1 cellular context compared by ENCODE assay signal in the genomic region with DNA sequence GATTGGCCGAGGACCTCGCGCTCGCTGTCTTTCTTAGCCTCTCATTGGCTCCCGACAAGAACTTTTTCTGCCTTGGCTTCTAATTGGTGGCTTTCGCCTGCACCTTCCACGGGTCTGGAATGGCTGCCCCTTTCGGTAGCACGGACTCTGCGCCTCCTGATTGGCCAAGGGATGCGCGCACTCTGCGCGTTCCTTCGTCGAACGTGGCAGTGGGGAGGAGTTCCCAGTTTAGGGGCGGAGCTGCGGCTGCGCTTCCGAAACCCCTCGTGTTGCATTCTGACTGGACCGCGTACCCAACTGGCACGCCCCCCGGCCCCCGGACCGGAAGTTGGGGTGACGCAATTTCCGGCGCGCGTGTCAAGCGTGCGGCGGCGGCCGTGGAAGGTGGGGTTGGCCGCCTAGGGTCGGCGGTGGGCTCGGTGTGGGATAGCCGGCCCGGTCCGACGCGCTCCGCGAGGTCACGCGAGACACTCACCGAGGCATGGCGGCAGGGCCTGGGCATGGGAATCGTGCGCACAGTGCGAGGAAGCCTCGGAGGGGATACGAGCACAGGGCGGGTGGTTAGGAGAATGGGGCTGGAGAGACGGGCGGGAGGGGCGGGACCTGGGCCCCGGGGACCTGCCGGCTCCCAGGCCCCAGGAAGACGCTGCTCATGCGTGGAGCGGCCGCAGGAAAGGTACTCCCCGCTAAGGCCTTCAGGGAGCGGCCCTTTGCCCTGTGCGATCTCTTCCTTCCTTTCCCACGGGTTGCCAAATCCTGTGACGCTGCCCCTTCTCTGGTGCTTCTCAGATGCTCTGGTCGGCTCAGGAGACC.
A peak's percentile ranks its signal among the peaks of the same experiment; 100 is the strongest.
TF ChIP-seq lines count a peak whose summit lies in the region.

No MANE protein-coding gene starts in this region.

TF ChIP-seq in H1, 55 proteins besides CTCF, POLR2A, EP300 and RAD21:
- TF ChIP-seq, protein P1, sequence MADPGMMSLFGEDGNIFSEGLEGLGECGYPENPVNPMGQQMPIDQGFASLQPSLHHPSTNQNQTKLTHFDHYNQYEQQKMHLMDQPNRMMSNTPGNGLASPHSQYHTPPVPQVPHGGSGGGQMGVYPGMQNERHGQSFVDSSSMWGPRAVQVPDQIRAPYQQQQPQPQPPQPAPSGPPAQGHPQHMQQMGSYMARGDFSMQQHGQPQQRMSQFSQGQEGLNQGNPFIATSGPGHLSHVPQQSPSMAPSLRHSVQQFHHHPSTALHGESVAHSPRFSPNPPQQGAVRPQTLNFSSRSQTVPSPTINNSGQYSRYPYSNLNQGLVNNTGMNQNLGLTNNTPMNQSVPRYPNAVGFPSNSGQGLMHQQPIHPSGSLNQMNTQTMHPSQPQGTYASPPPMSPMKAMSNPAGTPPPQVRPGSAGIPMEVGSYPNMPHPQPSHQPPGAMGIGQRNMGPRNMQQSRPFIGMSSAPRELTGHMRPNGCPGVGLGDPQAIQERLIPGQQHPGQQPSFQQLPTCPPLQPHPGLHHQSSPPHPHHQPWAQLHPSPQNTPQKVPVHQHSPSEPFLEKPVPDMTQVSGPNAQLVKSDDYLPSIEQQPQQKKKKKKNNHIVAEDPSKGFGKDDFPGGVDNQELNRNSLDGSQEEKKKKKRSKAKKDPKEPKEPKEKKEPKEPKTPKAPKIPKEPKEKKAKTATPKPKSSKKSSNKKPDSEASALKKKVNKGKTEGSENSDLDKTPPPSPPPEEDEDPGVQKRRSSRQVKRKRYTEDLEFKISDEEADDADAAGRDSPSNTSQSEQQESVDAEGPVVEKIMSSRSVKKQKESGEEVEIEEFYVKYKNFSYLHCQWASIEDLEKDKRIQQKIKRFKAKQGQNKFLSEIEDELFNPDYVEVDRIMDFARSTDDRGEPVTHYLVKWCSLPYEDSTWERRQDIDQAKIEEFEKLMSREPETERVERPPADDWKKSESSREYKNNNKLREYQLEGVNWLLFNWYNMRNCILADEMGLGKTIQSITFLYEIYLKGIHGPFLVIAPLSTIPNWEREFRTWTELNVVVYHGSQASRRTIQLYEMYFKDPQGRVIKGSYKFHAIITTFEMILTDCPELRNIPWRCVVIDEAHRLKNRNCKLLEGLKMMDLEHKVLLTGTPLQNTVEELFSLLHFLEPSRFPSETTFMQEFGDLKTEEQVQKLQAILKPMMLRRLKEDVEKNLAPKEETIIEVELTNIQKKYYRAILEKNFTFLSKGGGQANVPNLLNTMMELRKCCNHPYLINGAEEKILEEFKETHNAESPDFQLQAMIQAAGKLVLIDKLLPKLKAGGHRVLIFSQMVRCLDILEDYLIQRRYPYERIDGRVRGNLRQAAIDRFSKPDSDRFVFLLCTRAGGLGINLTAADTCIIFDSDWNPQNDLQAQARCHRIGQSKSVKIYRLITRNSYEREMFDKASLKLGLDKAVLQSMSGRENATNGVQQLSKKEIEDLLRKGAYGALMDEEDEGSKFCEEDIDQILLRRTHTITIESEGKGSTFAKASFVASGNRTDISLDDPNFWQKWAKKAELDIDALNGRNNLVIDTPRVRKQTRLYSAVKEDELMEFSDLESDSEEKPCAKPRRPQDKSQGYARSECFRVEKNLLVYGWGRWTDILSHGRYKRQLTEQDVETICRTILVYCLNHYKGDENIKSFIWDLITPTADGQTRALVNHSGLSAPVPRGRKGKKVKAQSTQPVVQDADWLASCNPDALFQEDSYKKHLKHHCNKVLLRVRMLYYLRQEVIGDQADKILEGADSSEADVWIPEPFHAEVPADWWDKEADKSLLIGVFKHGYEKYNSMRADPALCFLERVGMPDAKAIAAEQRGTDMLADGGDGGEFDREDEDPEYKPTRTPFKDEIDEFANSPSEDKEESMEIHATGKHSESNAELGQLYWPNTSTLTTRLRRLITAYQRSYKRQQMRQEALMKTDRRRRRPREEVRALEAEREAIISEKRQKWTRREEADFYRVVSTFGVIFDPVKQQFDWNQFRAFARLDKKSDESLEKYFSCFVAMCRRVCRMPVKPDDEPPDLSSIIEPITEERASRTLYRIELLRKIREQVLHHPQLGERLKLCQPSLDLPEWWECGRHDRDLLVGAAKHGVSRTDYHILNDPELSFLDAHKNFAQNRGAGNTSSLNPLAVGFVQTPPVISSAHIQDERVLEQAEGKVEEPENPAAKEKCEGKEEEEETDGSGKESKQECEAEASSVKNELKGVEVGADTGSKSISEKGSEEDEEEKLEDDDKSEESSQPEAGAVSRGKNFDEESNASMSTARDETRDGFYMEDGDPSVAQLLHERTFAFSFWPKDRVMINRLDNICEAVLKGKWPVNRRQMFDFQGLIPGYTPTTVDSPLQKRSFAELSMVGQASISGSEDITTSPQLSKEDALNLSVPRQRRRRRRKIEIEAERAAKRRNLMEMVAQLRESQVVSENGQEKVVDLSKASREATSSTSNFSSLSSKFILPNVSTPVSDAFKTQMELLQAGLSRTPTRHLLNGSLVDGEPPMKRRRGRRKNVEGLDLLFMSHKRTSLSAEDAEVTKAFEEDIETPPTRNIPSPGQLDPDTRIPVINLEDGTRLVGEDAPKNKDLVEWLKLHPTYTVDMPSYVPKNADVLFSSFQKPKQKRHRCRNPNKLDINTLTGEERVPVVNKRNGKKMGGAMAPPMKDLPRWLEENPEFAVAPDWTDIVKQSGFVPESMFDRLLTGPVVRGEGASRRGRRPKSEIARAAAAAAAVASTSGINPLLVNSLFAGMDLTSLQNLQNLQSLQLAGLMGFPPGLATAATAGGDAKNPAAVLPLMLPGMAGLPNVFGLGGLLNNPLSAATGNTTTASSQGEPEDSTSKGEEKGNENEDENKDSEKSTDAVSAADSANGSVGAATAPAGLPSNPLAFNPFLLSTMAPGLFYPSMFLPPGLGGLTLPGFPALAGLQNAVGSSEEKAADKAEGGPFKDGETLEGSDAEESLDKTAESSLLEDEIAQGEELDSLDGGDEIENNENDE (IDR thresholded peaks at IDR 0.05; ENCODE audit: insufficient replicate concordance, low read length) = no peak
- no peak for TF ChIP-seq ZNF274 (IDR thresholded peaks at IDR 0.05; ENCODE audit: borderline replicate concordance, extremely low read depth, low read length)
- TF ChIP-seq BRCA1 (IDR thresholded peaks at IDR 0.05; ENCODE audit: low read depth, low read length) = no peak
- no peak for TF ChIP-seq RFX5 (IDR thresholded peaks at IDR 0.05; ENCODE audit: borderline replicate concordance, low read depth, low read length)
- TF ChIP-seq TEAD4 (IDR thresholded peaks at IDR 0.05; ENCODE audit: low read depth, low read length) = no peak
- no peak for TF ChIP-seq CBX8 (IDR thresholded peaks at IDR 0.05; ENCODE audit: borderline replicate concordance, low read depth, low read length)
- TF ChIP-seq SIRT6 (IDR thresholded peaks at IDR 0.05; ENCODE audit: low read length) = no peak
- TF ChIP-seq SP1 (IDR thresholded peaks at IDR 0.05; ENCODE audit: low read depth, low read length) = peak; percentile 100
- TF ChIP-seq CHD1 (IDR thresholded peaks at IDR 0.05; ENCODE audit: low read depth, low read length) = no peak
- peak; percentile 68 for TF ChIP-seq TAF7 (optimal IDR thresholded peaks at IDR 0.05; ENCODE audit: borderline replicate concordance, low read depth, low read length)
- TF ChIP-seq ASH2L (IDR thresholded peaks at IDR 0.05; ENCODE audit: low read length) = no peak
- peak; percentile 65 for TF ChIP-seq KDM4A (IDR thresholded peaks at IDR 0.05; ENCODE audit: low read depth, low read length, severe bottlenecking)
- peak; percentile 15 to 90; a peak in 2 of 4 replicates for TF ChIP-seq SIN3A (conservative IDR thresholded peaks at IDR 0.05 in 1 of 2, IDR thresholded peaks at IDR 0.05 in 1 of 2; ENCODE audit: low read depth in 1 of 2, low read length in 2 of 2)
- TF ChIP-seq NANOG (IDR thresholded peaks at IDR 0.05; ENCODE audit: insufficient read depth, low read depth, low read length, poor library complexity, severe bottlenecking) = no peak
- TF ChIP-seq RBBP5 (IDR thresholded peaks at IDR 0.05; ENCODE audit: borderline replicate concordance, low read depth, low read length) = no peak
- TF ChIP-seq PHF8 (conservative IDR thresholded peaks at IDR 0.05; ENCODE audit: low read depth, low read length) = peak; percentile 95
- TF ChIP-seq GTF2F1 (IDR thresholded peaks at IDR 0.05; ENCODE audit: borderline replicate concordance, low read depth, low read length) = no peak
- peak in 1 of 2 experiments; percentile 31; a peak in 1 of 4 replicates for TF ChIP-seq HDAC2 (IDR thresholded peaks at IDR 0.05; ENCODE audit: borderline replicate concordance in 1 of 2, low read depth in 2 of 2, low read length in 2 of 2)
- TF ChIP-seq, protein P2, sequence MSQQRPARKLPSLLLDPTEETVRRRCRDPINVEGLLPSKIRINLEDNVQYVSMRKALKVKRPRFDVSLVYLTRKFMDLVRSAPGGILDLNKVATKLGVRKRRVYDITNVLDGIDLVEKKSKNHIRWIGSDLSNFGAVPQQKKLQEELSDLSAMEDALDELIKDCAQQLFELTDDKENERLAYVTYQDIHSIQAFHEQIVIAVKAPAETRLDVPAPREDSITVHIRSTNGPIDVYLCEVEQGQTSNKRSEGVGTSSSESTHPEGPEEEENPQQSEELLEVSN (IDR thresholded peaks at IDR 0.05) = peak; percentile 86
- TF ChIP-seq TCF12 (IDR thresholded peaks at IDR 0.05; ENCODE audit: low read depth, low read length) = no peak
- TF ChIP-seq TBP (IDR thresholded peaks at IDR 0.05; ENCODE audit: low read depth, low read length) = peak; percentile 48; the same call in 1 of the 2 replicates
- no peak for TF ChIP-seq RXRA (IDR thresholded peaks at IDR 0.05; ENCODE audit: insufficient read depth, low read depth, low read length)
- TF ChIP-seq, protein P3, sequence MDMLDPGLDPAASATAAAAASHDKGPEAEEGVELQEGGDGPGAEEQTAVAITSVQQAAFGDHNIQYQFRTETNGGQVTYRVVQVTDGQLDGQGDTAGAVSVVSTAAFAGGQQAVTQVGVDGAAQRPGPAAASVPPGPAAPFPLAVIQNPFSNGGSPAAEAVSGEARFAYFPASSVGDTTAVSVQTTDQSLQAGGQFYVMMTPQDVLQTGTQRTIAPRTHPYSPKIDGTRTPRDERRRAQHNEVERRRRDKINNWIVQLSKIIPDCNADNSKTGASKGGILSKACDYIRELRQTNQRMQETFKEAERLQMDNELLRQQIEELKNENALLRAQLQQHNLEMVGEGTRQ (IDR thresholded peaks at IDR 0.05; ENCODE audit: low read length) = no peak
- peak; percentile 94 for TF ChIP-seq CEBPB (IDR thresholded peaks at IDR 0.05; ENCODE audit: low read depth, low read length)
- peak; percentile 40; the same call in 1 of the 2 replicates for TF ChIP-seq MAFK (IDR thresholded peaks at IDR 0.05; ENCODE audit: low read depth, low read length)
- TF ChIP-seq, protein P4, sequence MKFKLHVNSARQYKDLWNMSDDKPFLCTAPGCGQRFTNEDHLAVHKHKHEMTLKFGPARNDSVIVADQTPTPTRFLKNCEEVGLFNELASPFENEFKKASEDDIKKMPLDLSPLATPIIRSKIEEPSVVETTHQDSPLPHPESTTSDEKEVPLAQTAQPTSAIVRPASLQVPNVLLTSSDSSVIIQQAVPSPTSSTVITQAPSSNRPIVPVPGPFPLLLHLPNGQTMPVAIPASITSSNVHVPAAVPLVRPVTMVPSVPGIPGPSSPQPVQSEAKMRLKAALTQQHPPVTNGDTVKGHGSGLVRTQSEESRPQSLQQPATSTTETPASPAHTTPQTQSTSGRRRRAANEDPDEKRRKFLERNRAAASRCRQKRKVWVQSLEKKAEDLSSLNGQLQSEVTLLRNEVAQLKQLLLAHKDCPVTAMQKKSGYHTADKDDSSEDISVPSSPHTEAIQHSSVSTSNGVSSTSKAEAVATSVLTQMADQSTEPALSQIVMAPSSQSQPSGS (IDR thresholded peaks at IDR 0.05; ENCODE audit: low read length) = 0 out of 2 replicates have a peak, but pooled peaks have one; percentile 60
- TF ChIP-seq CTBP2 (IDR thresholded peaks at IDR 0.05; ENCODE audit: borderline replicate concordance, insufficient read depth, insufficient read length, low read length) = no peak
- TF ChIP-seq BCL11A (IDR thresholded peaks at IDR 0.05; ENCODE audit: low read depth in 2 of 2, low read length in 2 of 2) = no peak
- TF ChIP-seq EZH2 (IDR thresholded peaks at IDR 0.05; ENCODE audit: low read depth, low read length, severe bottlenecking) = peak; percentile 61
- peak; percentile 65; the same call in 1 of the 2 replicates for TF ChIP-seq SP4 (IDR thresholded peaks at IDR 0.05; ENCODE audit: low read length)
- peak; percentile 96 for TF ChIP-seq GABPA (IDR thresholded peaks at IDR 0.05; ENCODE audit: borderline replicate concordance, insufficient read depth, low read length)
- TF ChIP-seq SP2 (IDR thresholded peaks at IDR 0.05; ENCODE audit: low read length) = peak; percentile 42; the same call in 1 of the 2 replicates
- TF ChIP-seq CBX5 (IDR thresholded peaks at IDR 0.05; ENCODE audit: low read depth, low read length) = no peak
- TF ChIP-seq EGR1 (IDR thresholded peaks at IDR 0.05; ENCODE audit: borderline replicate concordance, low read depth, low read length) = no peak
- TF ChIP-seq NRF1 (IDR thresholded peaks at IDR 0.05; ENCODE audit: low read depth, low read length) = peak; percentile 64
- TF ChIP-seq YY1 (IDR thresholded peaks at IDR 0.05; ENCODE audit: low read depth, low read length) = peak; percentile 82
- no peak for TF ChIP-seq FOSL1 (IDR thresholded peaks at IDR 0.05; ENCODE audit: insufficient read depth, low read depth, low read length)
- no peak; the same call in 1 of the 2 replicates for TF ChIP-seq KDM5A (IDR thresholded peaks at IDR 0.05; ENCODE audit: low read length)
- TF ChIP-seq CREB1 (IDR thresholded peaks at IDR 0.05) = peak; percentile 91
- TF ChIP-seq POLR2AphosphoS5 (IDR thresholded peaks at IDR 0.05; ENCODE audit: low read depth, low read length) = peak; percentile 70
- no peak for TF ChIP-seq SAP30 (IDR thresholded peaks at IDR 0.05; ENCODE audit: insufficient read depth, insufficient replicate concordance, low read length)
- TF ChIP-seq POU5F1 (IDR thresholded peaks at IDR 0.05; ENCODE audit: low read depth, low read length) = no peak
- TF ChIP-seq, protein P5, sequence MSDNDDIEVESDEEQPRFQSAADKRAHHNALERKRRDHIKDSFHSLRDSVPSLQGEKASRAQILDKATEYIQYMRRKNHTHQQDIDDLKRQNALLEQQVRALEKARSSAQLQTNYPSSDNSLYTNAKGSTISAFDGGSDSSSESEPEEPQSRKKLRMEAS (IDR thresholded peaks at IDR 0.05) = peak; percentile 92
- peak; percentile 28; the same call in 1 of the 2 replicates for TF ChIP-seq BACH1 (IDR thresholded peaks at IDR 0.05; ENCODE audit: low read length)
- no peak for TF ChIP-seq SUZ12 (IDR thresholded peaks at IDR 0.05; ENCODE audit: low read length)
- no peak for TF ChIP-seq KDM1A (IDR thresholded peaks at IDR 0.05; ENCODE audit: borderline replicate concordance, low read length)
- no peak for TF ChIP-seq RNF2 (IDR thresholded peaks at IDR 0.05; ENCODE audit: borderline replicate concordance, low read depth, low read length, missing control alignments, poor library complexity, severe bottlenecking)
- TF ChIP-seq, protein P6, sequence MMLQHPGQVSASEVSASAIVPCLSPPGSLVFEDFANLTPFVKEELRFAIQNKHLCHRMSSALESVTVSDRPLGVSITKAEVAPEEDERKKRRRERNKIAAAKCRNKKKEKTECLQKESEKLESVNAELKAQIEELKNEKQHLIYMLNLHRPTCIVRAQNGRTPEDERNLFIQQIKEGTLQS (IDR thresholded peaks at IDR 0.05; ENCODE audit: insufficient read depth, low read depth, low read length) = peak; percentile 79
- peak; percentile 83 for TF ChIP-seq TAF1 (IDR thresholded peaks at IDR 0.05; ENCODE audit: low read depth, low read length)
- peak; percentile 89 for TF ChIP-seq JUND (IDR thresholded peaks at IDR 0.05; ENCODE audit: low read length)
- no peak for TF ChIP-seq HDAC6 (IDR thresholded peaks at IDR 0.05; ENCODE audit: low read depth, low read length)
- TF ChIP-seq CHD2 (IDR thresholded peaks at IDR 0.05; ENCODE audit: low read length) = peak; percentile 97
- TF ChIP-seq SIX5 (IDR thresholded peaks at IDR 0.05; ENCODE audit: low read depth, low read length) = no peak
- 0 out of 2 replicates have a peak, but pooled peaks have one; percentile 24 for TF ChIP-seq SRF (IDR thresholded peaks at IDR 0.05; ENCODE audit: low read depth, low read length)
- no peak for TF ChIP-seq JUN (IDR thresholded peaks at IDR 0.05; ENCODE audit: low read depth, low read length)
